In the genomic region with DNA sequence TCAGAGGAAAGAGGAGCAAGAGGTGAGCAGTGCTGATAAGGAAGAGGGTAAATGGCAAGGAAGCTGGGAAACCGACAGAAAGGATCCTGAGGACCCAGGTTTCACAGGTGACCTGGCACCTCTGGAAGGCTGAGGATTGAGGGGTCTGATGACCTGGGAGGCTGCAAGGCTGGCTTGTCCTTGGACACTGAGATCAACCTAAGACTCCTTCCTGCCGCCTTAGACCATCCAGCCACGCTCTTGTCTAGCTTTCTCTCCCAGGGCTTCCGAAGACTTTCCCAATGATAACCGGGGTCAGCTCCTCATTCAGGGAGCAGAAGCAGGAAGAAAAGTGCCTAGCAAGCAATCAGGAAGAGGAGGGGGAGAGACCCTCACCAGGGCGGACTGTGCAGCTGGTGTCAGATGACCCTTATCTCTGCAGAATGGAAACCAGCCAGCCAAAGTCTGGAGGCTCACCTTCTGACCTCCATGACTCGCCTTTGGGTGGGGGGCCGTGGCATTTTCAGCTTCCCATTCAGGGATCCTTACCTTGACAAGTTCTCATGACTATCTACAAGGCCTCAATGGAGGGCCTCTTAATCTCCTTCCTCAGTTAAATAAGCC, we compare ENCODE assay signal across 17 cellular contexts.
A peak's percentile ranks its signal among the peaks of the same experiment; 100 is the strongest.
DNase-seq lines count a peak whose midpoint lies in the region; ATAC-seq and TF ChIP-seq lines count a peak whose summit lies in the region.
"Had no signal": no experiment of that assay in that cellular context is flagged by ENCODE, and none has a peak within 500 bp of the region (broad histone marks: within the 10 kb centered on the region; RNA-seq: fewer than 3 reads in every experiment).

No MANE protein-coding gene starts in this region.

- H3K9me3 Mint-ChIP-seq in T-helper 2 cell treated with Interferon-gamma antibody and Interleukin-4, amounts not matched to agents 5 μg/mL and 100 μg/mL, for 36 hours = no peaks in the 10 kb centered on the region
- H3K9me3 Mint-ChIP-seq in H9 (no peaks in the 10 kb centered on the region), progenitor cell of endocrine pancreas (ENCODE audit: low read depth) (no peaks in the 10 kb centered on the region)
- H3K9me3 Mint-ChIP-seq: CD14-positive monocyte had no signal

- no peak overlapping the region for H3K14ac ChIP-seq in H9 (ENCODE audit: insufficient read depth, low read length)

- no CpG with 5 or more reads among the region's 8 CpGs for WGBS in H9 (ENCODE audit: extremely low coverage, insufficient read length, low lambda C conversion rate)

- H2BK5ac ChIP-seq in H9 (ENCODE audit: insufficient read length, low read length) = no peak overlapping the region

- no peak overlapping the region for H3K23ac ChIP-seq in H9 (ENCODE audit: insufficient read length, low read depth, low read length)

- no peak overlapping the region for H3T11ph ChIP-seq in H9 (ENCODE audit: low read length)

- H2AK5ac ChIP-seq in H9 (ENCODE audit: insufficient read length, low read length) = no peak overlapping the region

- H2BK12ac ChIP-seq in H9 (ENCODE audit: insufficient read length, low read depth, low read length) = no peak overlapping the region

- H2BK20ac ChIP-seq in H9 (ENCODE audit: low read depth, low read length, poor library complexity, severe bottlenecking) = no peak overlapping the region

- no peaks in the 10 kb centered on the region for H3K9me3 ChIP-seq in H9 (ENCODE audit: control insufficient read depth, low read depth, low read length)

- H2AFZ ChIP-seq in H9 (ENCODE audit: low read length) = no peak overlapping the region

- H3K27me3 ChIP-seq in H9 (ENCODE audit: insufficient read depth, low read length) = no peaks in the 10 kb centered on the region

- no peak overlapping the region for H3K9ac ChIP-seq in H9 (ENCODE audit: extremely low read depth, insufficient read length, low read length)

- H3K4me1 ChIP-seq in H9 (ENCODE audit: insufficient read depth, low read length) = peaks cover 6% of the 10 kb centered on the region; the same call in 1 of the 2 replicates

- peaks cover 4% of the 10 kb centered on the region; the same call in 1 of the 2 replicates for H3K79me2 ChIP-seq in H9 (ENCODE audit: insufficient read depth, low read length)

- peaks cover 14% of the 10 kb centered on the region for H3K36me3 Mint-ChIP-seq in T-helper 2 cell treated with Interferon-gamma antibody and Interleukin-4, amounts not matched to agents 5 μg/mL and 100 μg/mL, for 36 hours (ENCODE audit: low read depth)
- H3K36me3 Mint-ChIP-seq in H9 (ENCODE audit: insufficient read depth in 1 of 3, low read depth in 3 of 3) = peaks cover 5 to 25% (median 7%) of the 10 kb centered on the region in 3 experiments; a peak in 5 of 7 replicates
- peaks cover 4% of the 10 kb centered on the region for H3K36me3 Mint-ChIP-seq in progenitor cell of endocrine pancreas (ENCODE audit: insufficient read depth)

- no peak overlapping the region for H2BK120ac ChIP-seq in H9 (ENCODE audit: low read depth, low read length, poor library complexity, severe bottlenecking)

- no peak overlapping the region for H4K8ac ChIP-seq in H9 (replicated peaks; ENCODE audit: insufficient read length, low read depth, low read length)

- no peak for ATAC-seq in HG03025 (IDR thresholded peaks at IDR 0.05; ENCODE audit: low FRiP score, unreplicated experiment)
- ATAC-seq: Right ventricle myocardium inferior had no signal

- H3K4ac ChIP-seq in H9 (ENCODE audit: low read depth, low read length) = no peak overlapping the region

- no peak overlapping the region for H3K4me3 Mint-ChIP-seq in T-helper 2 cell treated with Interferon-gamma antibody and Interleukin-4, amounts not matched to agents 5 μg/mL and 100 μg/mL, for 36 hours
- H3K4me3 Mint-ChIP-seq in H9 (no peak overlapping the region; a peak in 1 of 5 replicates), progenitor cell of endocrine pancreas (ENCODE audit: low read depth) (no peak overlapping the region)
- H3K4me3 Mint-ChIP-seq: CD14-positive monocyte had no signal

- H4K5ac ChIP-seq in H9 (ENCODE audit: insufficient read length, low read depth, low read length) = no peak overlapping the region

- TF ChIP-seq CTCF in H9 (conservative IDR thresholded peaks at IDR 0.05) (no peak), progenitor cell of endocrine pancreas (IDR thresholded peaks at IDR 0.05; ENCODE audit: unreplicated experiment) (no peak)

- no peak overlapping the region for H2BK15ac ChIP-seq in H9 (ENCODE audit: low read depth, low read length)

- no peak overlapping the region for H3K18ac ChIP-seq in H9 (ENCODE audit: insufficient read length, low read depth, low read length)

- no peak for DNase-seq in T-helper 2 cell treated with Interferon-gamma antibody and Interleukin-4, amounts not matched to agents 5 μg/mL and 100 μg/mL, for 36 hours (ENCODE audit: low spot score)
- no peak for DNase-seq in T-helper 2 cell
- no peak for DNase-seq in H9
- peak; percentile 17 for DNase-seq in dermis blood vessel endothelial cell
- no peak for DNase-seq in progenitor cell of endocrine pancreas (ENCODE audit: low spot score, unreplicated experiment)
- no peak for DNase-seq in activated effector memory CD4-positive, alpha-beta T cell treated with anti-CD3 and anti-CD28 coated beads, Interleukin-2, amount 50 U/mL, for 16 hours
- no peak for DNase-seq in SIG-M5 (lab: John Stamatoyannopoulos, UW)
- DNase-seq: 8988T, cerebellar nuclear complex, islet precursor cell, Kasumi-1, NCI-H1436, NCI-H2227 treated with DMSO at 0.1 percent for 48 hours, small intestine had no signal

- peak overlapping the region; percentile 32 for H3K27ac Mint-ChIP-seq in T-helper 2 cell treated with Interferon-gamma antibody and Interleukin-4, amounts not matched to agents 5 μg/mL and 100 μg/mL, for 36 hours
- H3K27ac Mint-ChIP-seq in H9 (peak overlapping the region; percentile 5 to 78 (median 56); a peak in 5 of 7 replicates), progenitor cell of endocrine pancreas (peak overlapping the region; percentile 62)

- peaks cover 3% of the 10 kb centered on the region for H4K20me1 ChIP-seq in H9 (ENCODE audit: control insufficient read depth, insufficient read depth, insufficient read length)

- no peaks in the 10 kb centered on the region for H3K23me2 ChIP-seq in H9 (ENCODE audit: insufficient read length, low read depth, low read length, poor library complexity, severe bottlenecking)

- peaks cover 23% of the 10 kb centered on the region for H3K4me1 Mint-ChIP-seq in T-helper 2 cell treated with Interferon-gamma antibody and Interleukin-4, amounts not matched to agents 5 μg/mL and 100 μg/mL, for 36 hours (ENCODE audit: low read depth)
- H3K4me1 Mint-ChIP-seq in H9 = peaks cover 42 to 45% of the 10 kb centered on the region in 2 experiments
- peaks cover 29% of the 10 kb centered on the region for H3K4me1 Mint-ChIP-seq in progenitor cell of endocrine pancreas (ENCODE audit: low read depth)

- peaks cover 14% of the 10 kb centered on the region for H3K79me1 ChIP-seq in H9 (ENCODE audit: insufficient read depth, low read depth, low read length, poor library complexity, severe bottlenecking)

- no peaks in the 10 kb centered on the region for H3K27me3 Mint-ChIP-seq in T-helper 2 cell treated with Interferon-gamma antibody and Interleukin-4, amounts not matched to agents 5 μg/mL and 100 μg/mL, for 36 hours (ENCODE audit: low read depth)
- no peaks in the 10 kb centered on the region for H3K27me3 Mint-ChIP-seq in H9 (ENCODE audit: low read depth)
- no peaks in the 10 kb centered on the region for H3K27me3 Mint-ChIP-seq in progenitor cell of endocrine pancreas

- no peak overlapping the region for H3K4me2 ChIP-seq in H9 (ENCODE audit: insufficient read depth, insufficient read length, low read length)

- H3K56ac ChIP-seq in H9 (ENCODE audit: insufficient read length, low read depth, low read length) = no peak overlapping the region

- no peak overlapping the region for H4K91ac ChIP-seq in H9 (ENCODE audit: insufficient read length, low read depth, low read length)

- no peak overlapping the region for H3K27ac ChIP-seq in H9 (ENCODE audit: insufficient read length, low read depth, low read length)
